8 cellular contexts compared by ENCODE assay signal in the genomic region with DNA sequence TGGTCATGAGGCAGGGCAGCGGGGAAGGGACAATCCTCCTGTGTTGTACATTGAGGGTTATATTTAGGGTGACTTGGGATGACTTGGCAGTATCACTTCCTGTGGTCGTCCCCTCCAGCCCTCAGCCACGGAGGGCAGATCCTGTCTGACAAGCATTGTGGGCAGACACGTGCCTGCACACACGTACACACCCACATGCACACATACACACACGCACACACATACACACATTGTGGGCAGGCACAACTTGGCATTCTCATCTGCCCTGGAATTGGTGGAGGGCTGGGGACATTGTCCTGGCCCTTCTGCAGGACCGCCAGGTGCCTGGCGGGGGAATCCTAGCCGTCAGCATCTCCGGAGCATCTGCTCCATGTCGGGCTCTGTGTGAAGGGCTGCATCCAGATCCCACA. TPM values are rescaled to one million over a fixed set of nuclear protein-coding genes. Genes with fewer than 3 reads are reported as not detected.
DNase-seq lines count a peak whose midpoint lies in the region; ATAC-seq and TF ChIP-seq lines count a peak whose summit lies in the region.

No MANE protein-coding gene starts in this region.

- TF ChIP-seq CTCF in GM10266 (IDR thresholded peaks at IDR 0.05; ENCODE audit: control insufficient read depth, insufficient read depth, low read depth, missing control alignments) (no peak), PC-9 (conservative IDR thresholded peaks at IDR 0.05) (no peak), sigmoid colon (IDR thresholded peaks at IDR 0.05) (no peak)

- BruUV-seq in PC-9 (replicated peaks; lab: Mats Ljungman, UMichigan), result no TSS peak

- no peaks in the 10 kb centered on the region for H3K27me3 Mint-ChIP-seq in dendritic cell treated with granulocyte-macrophage colony-stimulating factor and Interleukin-4, amounts not matched to agents 40 ng/mL and 50 ng/mL, for 4 days

- peak overlapping the region; percentile 87 for H3K27ac Mint-ChIP-seq in dendritic cell treated with granulocyte-macrophage colony-stimulating factor and Interleukin-4, amounts not matched to agents 40 ng/mL and 50 ng/mL, for 4 days

- H4K20me1 ChIP-seq in PC-9 (ENCODE audit: insufficient read depth), result peaks cover 17% of the 10 kb centered on the region

- H3K79me2 ChIP-seq in PC-9 (ENCODE audit: low read depth), result peaks cover 68% of the 10 kb centered on the region

- peaks cover 49% of the 10 kb centered on the region for H3K4me1 ChIP-seq in PC-9 (replicated peaks; ENCODE audit: insufficient read depth)
- peaks cover 0 to 46% (median 42%) of the 10 kb centered on the region in 4 donors for H3K4me1 ChIP-seq in sigmoid colon

- POLR2A ChIA-PET in PC-9 (lab: Charles Lee; ENCODE audit: unreplicated experiment), result no interaction called here

- no peak for TF ChIP-seq EP300 in sigmoid colon (IDR thresholded peaks at IDR 0.05)

- H3K9me2 ChIP-seq in PC-9 (ENCODE audit: insufficient read depth), result no peaks in the 10 kb centered on the region

- ATAC-seq in HG03521 (IDR thresholded peaks at IDR 0.05; ENCODE audit: unreplicated experiment) (no peak), HG02642 (IDR thresholded peaks at IDR 0.05; ENCODE audit: poor library complexity, unreplicated experiment) (no peak)

- H2AFZ ChIP-seq in PC-9, result no peak overlapping the region

- no peaks in the 10 kb centered on the region for H3K9me3 ChIP-seq in PC-9 (ENCODE audit: insufficient read depth, low read depth)
- no peaks in the 10 kb centered on the region for H3K9me3 ChIP-seq in sigmoid colon

- H3F3A ChIP-seq in PC-9 (ENCODE audit: insufficient read depth, low read depth), result peaks cover 45% of the 10 kb centered on the region

- H3K27ac ChIP-seq in PC-9, result 0 out of 2 replicates have a peak overlapping the region, but pooled peaks have one; percentile 36
- H3K27ac ChIP-seq in sigmoid colon, result peak overlapping the region; percentile 44 to 92 (median 73)

- H3K4me3 ChIP-seq in PC-9, result no peak overlapping the region
- no peak overlapping the region for H3K4me3 ChIP-seq in sigmoid colon

- H3K9me3 Mint-ChIP-seq in dendritic cell treated with granulocyte-macrophage colony-stimulating factor and Interleukin-4, amounts not matched to agents 40 ng/mL and 50 ng/mL, for 4 days, result no peaks in the 10 kb centered on the region

- H3K4me2 ChIP-seq in PC-9, result no peak overlapping the region

- H3K27me3 ChIP-seq in PC-9 (ENCODE audit: insufficient read depth, low read depth) (no peaks in the 10 kb centered on the region), sigmoid colon (no peaks in the 10 kb centered on the region)

- H3K36me3 Mint-ChIP-seq in dendritic cell treated with granulocyte-macrophage colony-stimulating factor and Interleukin-4, amounts not matched to agents 40 ng/mL and 50 ng/mL, for 4 days (ENCODE audit: low read depth), result peaks cover 56% of the 10 kb centered on the region

- H3K4me1 Mint-ChIP-seq in dendritic cell treated with granulocyte-macrophage colony-stimulating factor and Interleukin-4, amounts not matched to agents 40 ng/mL and 50 ng/mL, for 4 days (ENCODE audit: low read depth), result peaks cover 87% of the 10 kb centered on the region

- TF ChIP-seq POLR2A in sigmoid colon (IDR thresholded peaks at IDR 0.05), result no peak

- DNase-seq in GM10266 (ENCODE audit: extremely low spot score) (peak; percentile 51), PC-9 (peak in 1 of 2 experiments; percentile 30), sigmoid colon (peak; percentile 79), NCI-H526 treated with DMSO at 0.1 percent for 48 hours (lab: John Stamatoyannopoulos, UW) (no peak), cerebellar nuclear complex (lab: John Stamatoyannopoulos, UW) (no peak)

- 72 to 84% methylated on average over 11 of the region's 11 CpGs for WGBS in sigmoid colon, 2 donors

- peaks cover 7% of the 10 kb centered on the region for H3K36me3 ChIP-seq in PC-9 (ENCODE audit: low read depth)
- no peaks in the 10 kb centered on the region for H3K36me3 ChIP-seq in sigmoid colon

- CTCF ChIA-PET in PC-9 (lab: Charles Lee), result no interaction called here

- no peak overlapping the region for H3K4me3 Mint-ChIP-seq in dendritic cell treated with granulocyte-macrophage colony-stimulating factor and Interleukin-4, amounts not matched to agents 40 ng/mL and 50 ng/mL, for 4 days

- intact Hi-C loops in PC-9 (cut with micrococcal nuclease; ENCODE audit: unreplicated experiment), result loop anchor here (1.0 kb wide), 1 partner anchor 64 kb away; no protein-coding TSS in a partner anchor
- intact Hi-C loops in dendritic cell treated with granulocyte-macrophage colony-stimulating factor and Interleukin-4, amounts not matched to agents 40 ng/mL and 50 ng/mL, for 4 days (cut with micrococcal nuclease), result loop anchor here (1.0 to 10.0 kb wide), 3 partner anchors 8 to 96 kb away; a partner anchor contains a TSS
- intact Hi-C loops in sigmoid colon (cut with DNase I), result no loop called here

RNA-seq across cellular contexts. Expression of a gene that starts 47.6 kb away (rescaled TPM):
- total RNA-seq in PC-9 (2021) (39.9 and 40.5 TPM in 2 replicates), sigmoid colon (10 to 100 TPM; 44.6 to 84.4 (median 53.7) TPM)
- polyA plus RNA-seq in sigmoid colon, result 10 to 100 TPM; 34.8 to 88.2 (median 54.3) TPM

Comparison
In these comparisons a context has a peak if more than half of its experiments do, and no peak if none do; other contexts are left out.
1. DNase-seq: peak in GM10266 (single experiment) and sigmoid colon (single experiment); none in NCI-H526 treated with DMSO at 0.1 percent for 48 hours (single experiment) and cerebellar nuclear complex (0 of 2).